20 cellular contexts compared by ENCODE assay signal in genomic region chr12:81221681-81222080, GRCh38.
"Had no signal": no experiment of that assay in that cellular context is flagged by ENCODE, and none has a peak within 500 bp of the region (broad histone marks: within the 10 kb centered on the region; RNA-seq: fewer than 3 reads in every experiment).

No MANE protein-coding gene starts in this region.

- H3K27me3 ChIP-seq: body of pancreas, gastrocnemius medialis, heart left ventricle had no signal

- H3K4me1 ChIP-seq: body of pancreas, gastrocnemius medialis, prostate gland had no signal

- FAIRE-seq: small intestine had no signal

- ATAC-seq: activated CD8-positive, alpha-beta memory T cell treated with anti-CD3 and anti-CD28 coated beads, Interleukin-2, amount 10 ng/mL, durations not matched to agents 7 days and 5 days; body of pancreas; gastrocnemius medialis; heart left ventricle; right cardiac atrium; stimulated activated naive CD8-positive, alpha-beta T cell treated with anti-CD3 and anti-CD28 coated beads, Interleukin-15, amount 100 ng/mL, for 72 hours had no signal

- H3K27ac ChIP-seq: body of pancreas, gastrocnemius medialis, heart left ventricle, left ventricle myocardium inferior, prostate gland had no signal

- H3K36me3 ChIP-seq: gastrocnemius medialis, prostate gland had no signal

- H3K4me3 ChIP-seq: body of pancreas, gastrocnemius medialis, heart left ventricle, left ventricle myocardium inferior, prostate gland had no signal

- DNase-seq: activated B cell treated with CpG ODN at 0.5 μM for 24 hours; activated CD4-positive, alpha-beta memory T cell treated with anti-CD3 and anti-CD28 coated beads, Interleukin-2, amount 10 ng/mL, durations not matched to agents 7 days and 5 days; activated CD4-positive, alpha-beta T cell treated with anti-CD3 and anti-CD28 coated beads for 48 hours; activated CD8-positive, alpha-beta memory T cell treated with anti-CD3 and anti-CD28 coated beads, Interleukin-2, amount 10 ng/mL, durations not matched to agents 7 days and 5 days; amniotic stem cell; body of pancreas; gastrocnemius medialis; heart left ventricle; left ventricle myocardium inferior; nephron progenitor cell; nucleus accumbens; right cardiac atrium; small intestine; stimulated activated CD4-positive, alpha-beta T cell treated with anti-CD3 and anti-CD28 coated beads, Interleukin-15, amount 100 ng/mL, for 24 hours; stimulated activated CD4-positive, alpha-beta T cell treated with anti-CD3 and anti-CD28 coated beads, Interleukin-2, amount 100 ng/mL, for 48 hours; stimulated activated naive CD8-positive, alpha-beta T cell treated with anti-CD3 and anti-CD28 coated beads, Interleukin-15, amount 100 ng/mL, for 72 hours; T-helper 1 cell; T-helper 9 cell; trophoblast cell had no signal

- H3K9me3 ChIP-seq: body of pancreas, gastrocnemius medialis, heart left ventricle, left ventricle myocardium inferior, prostate gland had no signal
